ENCODE assay signal across 8 cellular contexts in the genomic region with DNA sequence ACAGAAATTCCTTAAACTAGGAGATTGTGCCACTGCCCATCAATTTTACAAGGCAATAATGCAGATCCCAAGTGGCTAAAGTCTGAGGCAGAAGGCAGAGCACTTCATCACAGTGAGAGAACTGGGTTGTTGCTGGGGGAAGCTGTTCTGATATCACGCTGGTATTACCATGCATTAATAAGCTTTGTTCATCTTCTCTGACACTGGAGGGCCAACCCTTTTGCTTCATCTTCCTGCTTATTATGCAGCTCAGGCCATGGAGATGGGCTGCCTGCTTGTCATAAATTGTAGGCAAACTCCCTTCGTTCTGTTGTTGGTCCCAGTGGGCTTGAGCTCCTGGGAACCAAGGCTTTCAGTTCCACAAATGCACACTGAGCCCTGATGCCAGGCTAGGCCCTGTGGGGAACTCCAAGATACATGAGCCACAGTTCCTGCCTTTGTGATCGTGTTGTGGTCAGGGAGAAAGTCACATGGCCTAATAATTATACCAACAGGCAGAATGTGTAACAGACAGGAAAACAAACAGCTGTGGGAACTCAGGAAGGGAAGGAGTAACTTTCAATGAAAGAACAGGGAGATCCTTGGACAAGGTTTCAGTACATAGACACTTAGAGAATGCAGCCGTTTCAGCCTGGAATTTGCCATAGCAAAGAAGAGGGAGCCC. TPM values are rescaled to one million over a fixed set of nuclear protein-coding genes. Genes with fewer than 3 reads are reported as not detected.
DNase-seq lines count a peak whose midpoint lies in the region; FAIRE-seq and TF ChIP-seq lines count a peak whose summit lies in the region.

No MANE protein-coding gene starts in this region.

- peak overlapping the region; percentile 14 for H3K4me3 Mint-ChIP-seq in Calu3 (ENCODE audit: low read depth, unreplicated experiment)

- no peak for FAIRE-seq in D721Med (lab: Jason Lieb, UNC)

- no peaks in the 10 kb centered on the region for H3K9me3 ChIP-seq in BE2C

- CTCF ChIA-PET in Calu3 (lab: Charles Lee), result interaction anchor here (0.6 to 1.0 kb wide), 2 partner anchors 38 to 857 kb away, joined by 3 to 4 read pairs; no protein-coding TSS in a partner anchor

- peak overlapping the region; percentile 86 for H3K27ac Mint-ChIP-seq in Calu3 (ENCODE audit: unreplicated experiment)

- DNase-seq in Calu3 (peak; percentile 33), NCI-H146 treated with DMSO at 0.1 percent for 48 hours (lab: John Stamatoyannopoulos, UW; ENCODE audit: unreplicated experiment) (peak; percentile 11), dermis blood vessel endothelial cell (peak; percentile 97), non-pigmented ciliary epithelial cell (ENCODE audit: low read depth) (peak; percentile 67), SIG-M5 treated with dmso at 0.1 percent for 504 hours (lab: John Stamatoyannopoulos, UW; ENCODE audit: unreplicated experiment) (no peak), BE2C (no peak), D721Med (ENCODE audit: insufficient read length, low spot score) (no peak)
- DNase-seq in activated CD4-positive, alpha-beta T cell treated with anti-CD3 and anti-CD28 coated beads, Interleukin-2, amount 50 U/mL, for 48 hours, result no peak

- intact Hi-C loops in Calu3 (cut with micrococcal nuclease; ENCODE audit: unreplicated experiment), result loop anchor here (2.0 kb wide), 1 partner anchor 39 kb away; no protein-coding TSS in a partner anchor

- no peak overlapping the region for H3K4me3 ChIP-seq in BE2C (ENCODE audit: low read depth, low read length)

- no peaks in the 10 kb centered on the region for H3K36me3 ChIP-seq in BE2C

- TF ChIP-seq CTCF in Calu3 (IDR thresholded peaks at IDR 0.05; ENCODE audit: unreplicated experiment) (no peak), BE2C (IDR thresholded peaks at IDR 0.05; ENCODE audit: low read depth, low read length) (no peak), D721Med (IDR thresholded peaks at IDR 0.05; ENCODE audit: insufficient read depth, missing control alignments) (no peak)

- peaks cover 22% of the 10 kb centered on the region for H3K36me3 Mint-ChIP-seq in Calu3 (ENCODE audit: insufficient read depth, unreplicated experiment)

- no peaks in the 10 kb centered on the region for H3K27me3 ChIP-seq in BE2C

- H3K9me3 Mint-ChIP-seq in Calu3 (ENCODE audit: low read depth, unreplicated experiment), result peaks cover 5% of the 10 kb centered on the region

- H3K4me1 Mint-ChIP-seq in Calu3 (ENCODE audit: low read depth, unreplicated experiment), result peaks cover 53% of the 10 kb centered on the region

- no peaks in the 10 kb centered on the region for H3K4me1 ChIP-seq in BE2C

- BruUV-seq in Calu3 (replicated peaks; lab: Mats Ljungman, UMichigan), result no TSS peak

- H3K27me3 Mint-ChIP-seq in Calu3 (ENCODE audit: unreplicated experiment), result no peaks in the 10 kb centered on the region

RNA-seq across cellular contexts. Expression of gene BCL2L11, which starts 49.1 kb away (rescaled TPM):
- total RNA-seq in Calu3 (2022) (17.6 and 18.4 TPM in 2 replicates), dermis blood vessel endothelial cell (18.9 and 27.3 TPM in 2 replicates)
- 9.3 TPM for polyA plus RNA-seq in BE2C (2012; ENCODE audit: insufficient read depth, insufficient read length, low read depth)

Comparison
In these comparisons a context has a peak if more than half of its experiments do, and no peak if none do; other contexts are left out.
1. DNase-seq: peak in Calu3 (single experiment), NCI-H146 treated with DMSO at 0.1 percent for 48 hours (single experiment), dermis blood vessel endothelial cell (single experiment) and non-pigmented ciliary epithelial cell (single experiment); none in SIG-M5 treated with dmso at 0.1 percent for 504 hours (single experiment), BE2C (single experiment), activated CD4-positive, alpha-beta T cell treated with anti-CD3 and anti-CD28 coated beads, Interleukin-2, amount 50 U/mL, for 48 hours (0 of 2) and D721Med (single experiment).